ENCODE assay signal across 8 cellular contexts in the genomic region with DNA sequence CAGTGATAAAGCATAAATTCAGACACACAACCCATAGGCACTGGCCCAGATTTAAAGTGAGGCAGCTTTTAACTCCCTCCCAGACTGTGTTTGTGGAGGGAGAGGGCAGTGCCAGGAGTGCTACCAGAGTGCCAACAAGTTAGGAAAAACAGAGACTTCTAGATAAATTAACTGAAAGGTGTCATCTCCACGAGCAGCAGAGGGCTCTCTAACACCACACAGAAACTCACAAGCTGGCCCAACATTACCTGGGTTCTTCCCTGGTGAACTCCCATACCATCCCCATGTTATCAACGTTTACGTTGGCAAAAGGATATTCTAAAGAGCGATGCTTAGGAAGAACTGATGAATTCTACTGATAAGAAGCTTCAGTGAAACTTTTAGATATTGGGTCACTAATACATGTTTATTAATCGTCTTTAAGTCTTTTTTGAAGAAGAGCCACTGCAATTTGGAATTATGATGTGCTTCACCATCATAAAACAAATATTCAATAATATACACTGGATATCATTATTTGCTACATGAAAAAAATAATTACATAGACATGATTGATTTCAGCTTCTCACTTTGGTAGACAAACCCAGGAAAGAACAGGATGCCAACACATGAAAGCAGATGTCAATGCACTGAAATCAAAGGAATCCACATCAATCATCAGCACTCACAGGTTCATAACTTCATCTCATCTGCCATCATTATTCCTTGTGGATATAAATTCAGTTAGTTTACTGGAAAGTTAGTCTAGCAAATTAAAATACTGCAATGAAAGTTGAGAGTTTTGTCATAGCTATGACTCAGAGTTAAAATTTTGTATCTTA.
DNase-seq lines count a peak whose midpoint lies in the region; ATAC-seq and TF ChIP-seq lines count a peak whose summit lies in the region.

No MANE protein-coding gene starts in this region.

- peaks cover 23% of the 10 kb centered on the region for H3K4me1 ChIP-seq in CD4-positive, CD25-positive, alpha-beta regulatory T cell (ENCODE audit: control insufficient read depth, insufficient read depth, low read length, poor library complexity, severe bottlenecking)
- H3K4me1 ChIP-seq in GM23248 (ENCODE audit: insufficient read depth) (peaks cover 20% of the 10 kb centered on the region), uterus (peaks cover 0 to 4% of the 10 kb centered on the region in 2 donors)

- no peak overlapping the region for H3K9ac ChIP-seq in GM23248

- H3K4me2 ChIP-seq in GM23248 (ENCODE audit: unreplicated experiment): no peak overlapping the region

- peak overlapping the region; percentile 28 for H3K4me3 ChIP-seq in CD4-positive, CD25-positive, alpha-beta regulatory T cell (ENCODE audit: low read depth, low read length)
- H3K4me3 ChIP-seq in GM23248 (no peak overlapping the region), uterus (no peak overlapping the region)

- no peaks in the 10 kb centered on the region for H3K36me3 Mint-ChIP-seq in CD4-positive, CD25-positive, alpha-beta regulatory T cell
- no peaks in the 10 kb centered on the region for H3K36me3 Mint-ChIP-seq in nephron (ENCODE audit: low read depth)

- no peaks in the 10 kb centered on the region for H3K9me3 Mint-ChIP-seq in CD4-positive, CD25-positive, alpha-beta regulatory T cell
- H3K9me3 Mint-ChIP-seq in nephron: no peaks in the 10 kb centered on the region

- H3K79me2 ChIP-seq in GM23248 (ENCODE audit: insufficient read depth): no peaks in the 10 kb centered on the region

- peak; percentile 39 to 54 (median 51) for TF ChIP-seq CTCF in nephron (IDR thresholded peaks at IDR 0.05; ENCODE audit: unreplicated experiment in 3 of 3)
- TF ChIP-seq CTCF in uterus (IDR thresholded peaks at IDR 0.05): peak; percentile 59 to 69 (median 64)

- H3K9me2 ChIP-seq in GM23248 (ENCODE audit: insufficient read depth): no peaks in the 10 kb centered on the region

- peaks cover 23 to 52% (median 44%) of the 10 kb centered on the region in 4 donors for H3K4me1 Mint-ChIP-seq in CD4-positive, CD25-positive, alpha-beta regulatory T cell
- H3K4me1 Mint-ChIP-seq in nephron: peaks cover 42% of the 10 kb centered on the region

- H3F3A ChIP-seq in GM23248 (ENCODE audit: insufficient read depth): peaks cover 20% of the 10 kb centered on the region

- H4K20me1 ChIP-seq in GM23248 (ENCODE audit: insufficient read depth): no peaks in the 10 kb centered on the region

- ATAC-seq in CD4-positive, CD25-positive, alpha-beta regulatory T cell (ENCODE audit: low read depth in 2 of 2): peak in 1 of 2 donors; percentile 16
- ATAC-seq in esophagus mucosa (peak; percentile 53), HG02870 (IDR thresholded peaks at IDR 0.05; ENCODE audit: unreplicated experiment) (no peak)

- H3K4me3 Mint-ChIP-seq in CD4-positive, CD25-positive, alpha-beta regulatory T cell: peak overlapping the region; percentile 59 to 83 (median 62)
- peak overlapping the region in 1 of 3 experiments; percentile 21 for H3K4me3 Mint-ChIP-seq in nephron

- no peaks in the 10 kb centered on the region for H3K9me3 ChIP-seq in CD4-positive, CD25-positive, alpha-beta regulatory T cell (ENCODE audit: control insufficient read depth in 2 of 2, low read length in 2 of 2)
- no peaks in the 10 kb centered on the region for H3K9me3 ChIP-seq in GM23248 (ENCODE audit: low read depth)
- no peaks in the 10 kb centered on the region for H3K9me3 ChIP-seq in uterus

- H3K27me3 Mint-ChIP-seq in CD4-positive, CD25-positive, alpha-beta regulatory T cell: no peaks in the 10 kb centered on the region
- H3K27me3 Mint-ChIP-seq in nephron (ENCODE audit: low read depth): no peaks in the 10 kb centered on the region

- in situ Hi-C loops in GM23248 (cut with MboI): loop anchor here (25.0 kb wide), 1 partner anchor 282 kb away; no protein-coding TSS in a partner anchor

- TF ChIP-seq POLR2A in uterus (IDR thresholded peaks at IDR 0.05): no peak

- H3K27ac Mint-ChIP-seq in CD4-positive, CD25-positive, alpha-beta regulatory T cell: peak overlapping the region; percentile 22 to 87 (median 65)
- H3K27ac Mint-ChIP-seq in nephron: peak overlapping the region in 2 of 3 experiments; percentile 8 to 51

- intact Hi-C loops in uterus (cut with DNase I; ENCODE audit: low total_unique reads): no loop called here

- WGBS in GM23248 (ENCODE audit: low coverage in 1 of 2, low lambda C conversion rate in 2 of 2, missing lambda C conversion rate in 2 of 2), 2 experiments: 19% methylated on average over 5 of the region's 5 CpGs

- H2AFZ ChIP-seq in GM23248: no peak overlapping the region

- H3K27me3 ChIP-seq in CD4-positive, CD25-positive, alpha-beta regulatory T cell (ENCODE audit: control insufficient read depth, insufficient read depth, low read length): no peaks in the 10 kb centered on the region
- H3K27me3 ChIP-seq in GM23248 (replicated peaks; ENCODE audit: insufficient read depth) (no peaks in the 10 kb centered on the region), uterus (no peaks in the 10 kb centered on the region)

- no peaks in the 10 kb centered on the region for H3K36me3 ChIP-seq in CD4-positive, CD25-positive, alpha-beta regulatory T cell (ENCODE audit: control insufficient read depth, insufficient read depth, low read length)
- no peaks in the 10 kb centered on the region for H3K36me3 ChIP-seq in GM23248 (ENCODE audit: low read depth)
- H3K36me3 ChIP-seq in uterus: no peaks in the 10 kb centered on the region

- H3K27ac ChIP-seq in CD4-positive, CD25-positive, alpha-beta regulatory T cell (ENCODE audit: insufficient read depth, low read length, poor library complexity, severe bottlenecking): peak overlapping the region; percentile 53
- H3K27ac ChIP-seq in GM23248 (no peak overlapping the region), uterus (peak overlapping the region in 1 of 2 donors; percentile 8)

- peak; percentile 32 to 71 (median 52) for DNase-seq in CD4-positive, CD25-positive, alpha-beta regulatory T cell
- DNase-seq in GM23248 (peak; percentile 65), NCI-H226 (peak; percentile 28), uterus (peak; percentile 41 to 48)
- peak; percentile 40 to 44 for DNase-seq in activated CD4-positive, alpha-beta T cell treated with anti-CD3 and anti-CD28 coated beads, Interleukin-2, amount 50 U/mL, for 4 hours
